Comparison of ENCODE assay signal across 9 cellular contexts in the genomic region with DNA sequence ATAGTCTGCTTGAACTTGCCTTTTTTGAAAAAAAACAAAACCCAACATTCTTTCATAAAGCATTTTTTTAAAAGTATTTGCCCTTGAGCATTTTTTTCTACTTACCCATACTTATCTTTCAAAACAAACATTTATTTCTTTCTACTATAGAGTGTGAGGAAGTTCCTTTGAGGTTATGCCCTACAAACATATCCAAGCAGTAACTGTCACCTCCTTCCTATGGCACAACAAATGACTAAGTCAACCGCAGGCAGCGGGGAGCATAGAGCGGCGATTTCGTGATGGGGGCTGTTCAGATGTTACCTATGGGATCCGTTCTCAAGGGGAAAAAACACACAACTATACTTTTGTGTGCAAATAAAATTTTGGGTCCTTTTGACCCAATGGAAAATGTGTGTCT. TPM values are rescaled to one million over a fixed set of nuclear protein-coding genes. Genes with fewer than 3 reads are reported as not detected.
A peak's percentile ranks its signal among the peaks of the same experiment; 100 is the strongest.
DNase-seq lines count a peak whose midpoint lies in the region; ATAC-seq and TF ChIP-seq lines count a peak whose summit lies in the region.
"Had no signal": no experiment of that assay in that cellular context is flagged by ENCODE, and none has a peak within 500 bp of the region (broad histone marks: within the 10 kb centered on the region; RNA-seq: fewer than 3 reads in every experiment).

No MANE protein-coding gene starts in this region.

- ATAC-seq in HG02759 (IDR thresholded peaks at IDR 0.05; ENCODE audit: unreplicated experiment) = peak; percentile 29

- H3K27me3 ChIP-seq in spleen (replicated peaks in 1 of 7) = no peaks in the 10 kb centered on the region

- intact Hi-C loops in activated CD4-positive, alpha-beta T cell treated with anti-CD3 and anti-CD28 coated beads, Interleukin-2, amount 10 ng/mL, durations not matched to agents 24 days and 14 days (cut with micrococcal nuclease) = loop anchor here (1.0 to 10.0 kb wide), 4 partner anchors 17 to 751 kb away; no protein-coding TSS in a partner anchor
- intact Hi-C loops in spleen (cut with DNase I; ENCODE audit: low total_unique reads) = no loop called here

- peak; percentile 52 for DNase-seq in AG08395 (ENCODE audit: low spot score)
- DNase-seq in activated CD4-positive, alpha-beta T cell treated with anti-CD3 and anti-CD28 coated beads, Interleukin-2, amount 10 ng/mL, durations not matched to agents 24 days and 14 days = peak; percentile 88
- DNase-seq in fibroblast of the aortic adventitia (ENCODE audit: low read depth) = peak; percentile 65
- no peak for DNase-seq in anterior cingulate cortex (lab: John Stamatoyannopoulos, UW)
- no peak for DNase-seq in HuH-7.5 (ENCODE audit: low spot score)
- no peak for DNase-seq in spleen
- no peak for DNase-seq in NCI-H1105 treated with DMSO at 0.1 percent for 48 hours (lab: John Stamatoyannopoulos, UW)

- no peak for TF ChIP-seq POLR2A in spleen (IDR thresholded peaks at IDR 0.05)

- peak overlapping the region in 2 of 8 donors; percentile 2 to 34 for H3K27ac ChIP-seq in spleen

- peak overlapping the region; percentile 8 for H3K4me3 Mint-ChIP-seq in activated CD4-positive, alpha-beta T cell treated with anti-CD3 and anti-CD28 coated beads, Interleukin-2, amount 10 ng/mL, durations not matched to agents 24 days and 14 days
- H3K4me3 Mint-ChIP-seq: IgD-negative memory B cell had no signal

- H3K36me3 Mint-ChIP-seq in activated CD4-positive, alpha-beta T cell treated with anti-CD3 and anti-CD28 coated beads, Interleukin-2, amount 10 ng/mL, durations not matched to agents 24 days and 14 days (ENCODE audit: low read depth) = no peaks in the 10 kb centered on the region
- H3K36me3 Mint-ChIP-seq: IgD-negative memory B cell had no signal

- no peaks in the 10 kb centered on the region for H3K36me3 ChIP-seq in spleen

- peaks cover 10 to 72% (median 25%) of the 10 kb centered on the region in 6 donors for H3K4me1 ChIP-seq in spleen

- no peaks in the 10 kb centered on the region for H3K27me3 Mint-ChIP-seq in activated CD4-positive, alpha-beta T cell treated with anti-CD3 and anti-CD28 coated beads, Interleukin-2, amount 10 ng/mL, durations not matched to agents 24 days and 14 days

- peaks cover 70% of the 10 kb centered on the region for H3K4me1 Mint-ChIP-seq in activated CD4-positive, alpha-beta T cell treated with anti-CD3 and anti-CD28 coated beads, Interleukin-2, amount 10 ng/mL, durations not matched to agents 24 days and 14 days

- no peaks in the 10 kb centered on the region for H3K9me3 ChIP-seq in spleen

- WGBS in spleen, 5 donors = 16 to 36% (median 23%) methylated on average over 6 of the region's 6 CpGs

- H3K9me3 Mint-ChIP-seq in activated CD4-positive, alpha-beta T cell treated with anti-CD3 and anti-CD28 coated beads, Interleukin-2, amount 10 ng/mL, durations not matched to agents 24 days and 14 days = no peaks in the 10 kb centered on the region

- TF ChIP-seq CTCF in fibroblast of the aortic adventitia (IDR thresholded peaks at IDR 0.05; ENCODE audit: insufficient read depth, low read length) (no peak), spleen (IDR thresholded peaks at IDR 0.05 in 8 of 11, conservative IDR thresholded peaks at IDR 0.05 in 3 of 11) (no peak)

- peak overlapping the region; percentile 99 for H3K27ac Mint-ChIP-seq in activated CD4-positive, alpha-beta T cell treated with anti-CD3 and anti-CD28 coated beads, Interleukin-2, amount 10 ng/mL, durations not matched to agents 24 days and 14 days
- H3K27ac Mint-ChIP-seq: IgD-negative memory B cell had no signal

- H3K4me3 ChIP-seq in fibroblast of the aortic adventitia (ENCODE audit: low read depth, low read length) (no peak overlapping the region), spleen (no peak overlapping the region)

RNA-seq across cellular contexts. Expression of gene SPRY1, which starts 19.4 kb away (rescaled TPM):
- total RNA-seq in activated CD4-positive, alpha-beta T cell treated with anti-CD3 and anti-CD28 coated beads, Interleukin-2, amount 10 ng/mL, durations not matched to agents 24 days and 14 days = 60.2 and 60.5 TPM in 2 replicates
- total RNA-seq in fibroblast of the aortic adventitia (ENCODE audit: low replicate concordance) (33.0 and 44.2 TPM in 2 replicates), spleen (10 to 100 TPM; 21.0 to 71.3 (median 36.5) TPM)
- polyA plus RNA-seq in spleen = 10 to 100 TPM in 2 of 3 donors, 1 to 10 TPM in 1; 7.2 to 18.3 (median 10.1) TPM
- polyA plus RNA-seq: IgD-negative memory B cell had no signal

Comparison
In these comparisons a context has a peak if more than half of its experiments do, and no peak if none do; other contexts are left out.
1. DNase-seq: peak in AG08395 (single experiment), activated CD4-positive, alpha-beta T cell treated with anti-CD3 and anti-CD28 coated beads, Interleukin-2, amount 10 ng/mL, durations not matched to agents 24 days and 14 days (single experiment) and fibroblast of the aortic adventitia (single experiment); none in anterior cingulate cortex (0 of 58), HuH-7.5 (single experiment), spleen (single experiment) and NCI-H1105 treated with DMSO at 0.1 percent for 48 hours (single experiment).